1 cellular context compared by ENCODE assay signal in the genomic region with DNA sequence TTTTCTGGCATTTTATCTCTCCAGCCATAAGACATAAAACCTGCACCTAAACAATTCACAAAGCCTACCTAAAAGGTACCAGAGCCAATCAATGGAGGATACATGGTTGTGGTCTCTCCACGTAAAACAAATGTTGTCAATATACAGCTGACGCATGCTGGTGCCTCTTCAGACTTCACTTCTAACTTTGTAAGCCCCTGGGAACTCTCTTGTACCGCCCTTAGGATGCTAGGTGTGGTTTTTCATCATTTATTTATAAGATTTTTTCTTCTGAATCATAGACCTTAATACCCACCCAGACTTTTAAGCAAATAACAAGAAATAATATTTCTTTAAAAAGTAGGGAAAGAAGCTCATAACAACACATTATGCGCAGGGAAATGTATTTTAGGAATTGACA.
TF ChIP-seq lines count a peak whose summit lies in the region.

No MANE protein-coding gene starts in this region.

TF ChIP-seq in K562, 482 proteins besides CTCF, POLR2A, EP300 and RAD21 (continued from another document):
- TF ChIP-seq, protein P1, sequence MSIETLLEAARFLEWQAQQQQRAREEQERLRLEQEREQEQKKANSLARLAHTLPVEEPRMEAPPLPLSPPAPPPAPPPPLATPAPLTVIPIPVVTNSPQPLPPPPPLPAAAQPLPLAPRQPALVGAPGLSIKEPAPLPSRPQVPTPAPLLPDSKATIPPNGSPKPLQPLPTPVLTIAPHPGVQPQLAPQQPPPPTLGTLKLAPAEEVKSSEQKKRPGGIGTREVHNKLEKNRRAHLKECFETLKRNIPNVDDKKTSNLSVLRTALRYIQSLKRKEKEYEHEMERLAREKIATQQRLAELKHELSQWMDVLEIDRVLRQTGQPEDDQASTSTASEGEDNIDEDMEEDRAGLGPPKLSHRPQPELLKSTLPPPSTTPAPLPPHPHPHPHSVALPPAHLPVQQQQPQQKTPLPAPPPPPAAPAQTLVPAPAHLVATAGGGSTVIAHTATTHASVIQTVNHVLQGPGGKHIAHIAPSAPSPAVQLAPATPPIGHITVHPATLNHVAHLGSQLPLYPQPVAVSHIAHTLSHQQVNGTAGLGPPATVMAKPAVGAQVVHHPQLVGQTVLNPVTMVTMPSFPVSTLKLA (conservative IDR thresholded peaks at IDR 0.05): 0 out of 4 replicates have a peak, but pooled peaks of 1 of the 2 experiments have one; percentile 5
- TF ChIP-seq ZNF263 (CRISPR knock-in tag; IDR thresholded peaks at IDR 0.05; ENCODE audit: borderline replicate concordance): no peak
